8 cellular contexts compared by ENCODE assay signal in genomic region chr16:67183627-67184452, GRCh38. TPM values are rescaled to one million over a fixed set of nuclear protein-coding genes. Genes with fewer than 3 reads are reported as not detected.
DNase-seq lines count a peak whose midpoint lies in the region; ATAC-seq and FAIRE-seq lines count a peak whose summit lies in the region.

MATCAP1 (minus strand) TSS chr16:67183963; CDS start chr16:67180610, 3,353 bp downstream.

- DNase-seq in COR-L47 (lab: John Stamatoyannopoulos, UW) (peak; percentile 96), HTR-8/SVneo (ENCODE audit: insufficient read length, low spot score) (peak; percentile 99), NOMO-1 treated with DMSO at 0.1 percent for 48 hours (lab: John Stamatoyannopoulos, UW; ENCODE audit: unreplicated experiment) (peak; percentile 99), memory B cell (ENCODE audit: low spot score in 2 of 2) (peak; percentile 95)
- DNase-seq in effector memory CD8-positive, alpha-beta T cell: peak; percentile 89 to 93 (median 89)
- peak; percentile 87 for DNase-seq in stimulated activated CD8-positive, alpha-beta memory T cell treated with anti-CD3 and anti-CD28 coated beads, Interleukin-12 subunit alpha, Interleukin-12 subunit beta, amount 100 ng/mL, for 1 hour (ENCODE audit: low read depth)

- no peaks in the 10 kb centered on the region for H3K9me3 Mint-ChIP-seq in effector memory CD8-positive, alpha-beta T cell
- no peaks in the 10 kb centered on the region for H3K9me3 Mint-ChIP-seq in memory B cell

- ATAC-seq in GM21381 (IDR thresholded peaks at IDR 0.05; ENCODE audit: unreplicated experiment): peak; percentile 92
- ATAC-seq in effector memory CD8-positive, alpha-beta T cell (replicated peaks): peak; percentile 93
- peak; percentile 92 for ATAC-seq in memory B cell (ENCODE audit: low read depth)

- POLR2A ChIA-PET in activated CD8-positive, alpha-beta memory T cell treated with anti-CD3 and anti-CD28 coated beads for 36 hours (lab: Charles Lee): interaction anchor here (0.6 to 0.9 kb wide), 2 partner anchors 43 to 155 kb away, joined by 3 read pairs; partner anchors contain the start of gene TMEM208

- peaks cover 7 to 13% of the 10 kb centered on the region in 2 donors for H3K4me1 Mint-ChIP-seq in effector memory CD8-positive, alpha-beta T cell (ENCODE audit: low read depth in 2 of 2)
- H3K4me1 Mint-ChIP-seq in memory B cell: peaks cover 6% of the 10 kb centered on the region

- H3K36me3 Mint-ChIP-seq in effector memory CD8-positive, alpha-beta T cell (ENCODE audit: insufficient read depth): peaks cover 5% of the 10 kb centered on the region
- H3K36me3 Mint-ChIP-seq in memory B cell: no peaks in the 10 kb centered on the region

- no peak within 1 kb of the TSS for H3K4me3 Mint-ChIP-seq in effector memory CD8-positive, alpha-beta T cell
- peak within 1 kb of the TSS; percentile 89 for H3K4me3 Mint-ChIP-seq in memory B cell

- FAIRE-seq in HTR-8/SVneo (lab: Jason Lieb, UNC): peak; percentile 99

- no peaks in the 10 kb centered on the region for H3K27me3 Mint-ChIP-seq in effector memory CD8-positive, alpha-beta T cell
- H3K27me3 Mint-ChIP-seq in memory B cell: peaks cover 5% of the 10 kb centered on the region

- peak within 1 kb of the TSS in 1 of 2 donors; percentile 90 for H3K27ac Mint-ChIP-seq in effector memory CD8-positive, alpha-beta T cell
- H3K27ac Mint-ChIP-seq in memory B cell: no peak within 1 kb of the TSS

- CTCF ChIA-PET in activated CD8-positive, alpha-beta memory T cell treated with anti-CD3 and anti-CD28 coated beads for 36 hours (lab: Charles Lee): interaction anchor here (0.6 to 4.8 kb wide), 18 partner anchors 8 to 289 kb away, joined by 3 to 26 read pairs (median 5); partner anchors contain the start of genes HSF4 and NOL3

RNA-seq across cellular contexts. Expression of gene MATCAP1, which starts in this region (rescaled TPM):
- total RNA-seq in activated CD8-positive, alpha-beta memory T cell treated with anti-CD3 and anti-CD28 coated beads for 36 hours: 10 to 100 TPM; 18.6 to 22.4 TPM

Comparison
In these comparisons a context has a peak if more than half of its experiments do, and no peak if none do; other contexts are left out.
1. Peak in every context shown above with its lines: DNase-seq and ATAC-seq.